Comparison of ENCODE assay signal across 8 cellular contexts in genomic region chr4:86935499-86935832, GRCh38. TPM values are rescaled to one million over a fixed set of nuclear protein-coding genes. Genes with fewer than 3 reads are reported as not detected.
DNase-seq lines count a peak whose midpoint lies in the region; ATAC-seq, FAIRE-seq and TF ChIP-seq lines count a peak whose summit lies in the region.

No MANE protein-coding gene starts in this region.

- H3K79me2 ChIP-seq in Karpas-422 (ENCODE audit: low read length) = no peaks in the 10 kb centered on the region

- peak overlapping the region; percentile 77 for H3K4me3 ChIP-seq in Karpas-422 (ENCODE audit: low read length)
- peak overlapping the region; percentile 70 for H3K4me3 ChIP-seq in astrocyte of the cerebellum (ENCODE audit: low read depth, low read length)
- H3K4me3 ChIP-seq in iPS-20b (ENCODE audit: low read length) = peak overlapping the region; percentile 95

- no peak for FAIRE-seq in urothelium cell line (lab: Jason Lieb, UNC)

- H3K4me1 ChIP-seq in Karpas-422 (ENCODE audit: low read length) = peaks cover 72% of the 10 kb centered on the region
- peaks cover 24% of the 10 kb centered on the region; the same call in 1 of the 2 replicates for H3K4me1 ChIP-seq in iPS-20b (ENCODE audit: insufficient read depth, low read length)

- peak overlapping the region; percentile 84 for H3K4me2 ChIP-seq in Karpas-422 (ENCODE audit: low read depth, low read length, poor library complexity, severe bottlenecking)

- no peaks in the 10 kb centered on the region for H3K9me2 ChIP-seq in Karpas-422 (replicated peaks; ENCODE audit: insufficient read depth, low read length)

- H3K27me3 ChIP-seq in Karpas-422 (ENCODE audit: low read length) (no peaks in the 10 kb centered on the region), iPS-20b (ENCODE audit: insufficient read depth, low read length) (no peaks in the 10 kb centered on the region; the same call in 1 of the 2 replicates)

- H3K36me3 ChIP-seq in Karpas-422 (ENCODE audit: insufficient read depth, low read length) (no peaks in the 10 kb centered on the region), iPS-20b (ENCODE audit: insufficient read depth, low read depth, low read length) (no peaks in the 10 kb centered on the region)

- peak; percentile 2 for ATAC-seq in GM18907 (IDR thresholded peaks at IDR 0.05; ENCODE audit: unreplicated experiment)
- no peak for ATAC-seq in HG03095 (IDR thresholded peaks at IDR 0.05; ENCODE audit: unreplicated experiment)

- in situ Hi-C loops in astrocyte of the cerebellum (cut with HindIII; ENCODE audit: low sequenced_read_pairs) = no loop called here

- H2AFZ ChIP-seq in Karpas-422 (ENCODE audit: low read length) = peak overlapping the region; percentile 93; the same call in 1 of the 2 replicates

- TF ChIP-seq CTCF in astrocyte of the cerebellum (IDR thresholded peaks at IDR 0.05; ENCODE audit: low read depth, low read length, missing control alignments) = no peak

- no peak overlapping the region for H3K27ac ChIP-seq in Karpas-422 (ENCODE audit: low read length)
- peak overlapping the region; percentile 35 for H3K27ac ChIP-seq in iPS-20b (ENCODE audit: low read length)

- H3K9me3 ChIP-seq in Karpas-422 (ENCODE audit: low read length) (no peaks in the 10 kb centered on the region), iPS-20b (ENCODE audit: insufficient read depth, low read depth, low read length) (no peaks in the 10 kb centered on the region)

- DNase-seq in Karpas-422 = no peak
- no peak for DNase-seq in astrocyte of the cerebellum (ENCODE audit: low read depth)
- peak; percentile 38 for DNase-seq in stimulated activated CD4-positive, alpha-beta T cell treated with anti-CD3 and anti-CD28 coated beads, Interleukin-4, amount 100 ng/mL, for 24 hours
- no peak for DNase-seq in urothelium cell line (ENCODE audit: low spot score)
- no peak for DNase-seq in NCI-H226

- H4K20me1 ChIP-seq in Karpas-422 (ENCODE audit: insufficient read depth, low read depth, low read length) = no peaks in the 10 kb centered on the region

- H3K9ac ChIP-seq in Karpas-422 (ENCODE audit: low read length) (peak overlapping the region; percentile 71), iPS-20b (ENCODE audit: low read depth, low read length) (peak overlapping the region; percentile 84)

RNA-seq across cellular contexts. Expression of gene AFF1, which starts 0.7 kb away (rescaled TPM):
- total RNA-seq in Karpas-422 (2014; rRNA removed; shearing (Covaris generic); ENCODE audit: low replicate concordance) = 4.0 and 6.6 TPM in 2 replicates

RNA-seq across cellular contexts. Expression of gene C4orf36, which starts 43.2 kb away (rescaled TPM):
- not detected in 2 replicates for total RNA-seq in Karpas-422 (2014; rRNA removed; shearing (Covaris generic); ENCODE audit: low replicate concordance)
